23 cellular contexts compared by ENCODE assay signal in the genomic region with DNA sequence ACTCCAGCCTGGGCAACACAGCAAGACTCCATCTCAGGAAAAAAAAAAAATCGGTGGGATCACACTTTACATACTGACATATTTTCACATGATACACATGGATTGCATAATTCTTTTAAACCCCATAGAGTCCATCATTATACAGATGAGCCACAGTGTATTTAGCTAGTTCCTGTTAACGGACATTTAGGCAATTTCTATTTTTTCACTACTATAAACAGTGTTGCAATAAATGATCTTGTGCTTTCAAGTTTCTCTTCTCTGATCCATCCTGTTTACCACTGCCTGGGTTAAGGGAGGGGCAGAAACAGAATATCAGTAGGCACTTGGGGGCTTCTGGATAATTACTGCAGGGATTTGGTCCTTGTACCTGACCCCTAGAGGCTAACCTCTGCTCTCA. TPM values are rescaled to one million over a fixed set of nuclear protein-coding genes. Genes with fewer than 3 reads are reported as not detected.
DNase-seq lines count a peak whose midpoint lies in the region; ATAC-seq and TF ChIP-seq lines count a peak whose summit lies in the region.
"Had no signal": no experiment of that assay in that cellular context is flagged by ENCODE, and none has a peak within 500 bp of the region (broad histone marks: within the 10 kb centered on the region; RNA-seq: fewer than 3 reads in every experiment).

No MANE protein-coding gene starts in this region.

- H3K27me3 ChIP-seq in right atrium auricular region (no peaks in the 10 kb centered on the region), upper lobe of right lung (no peaks in the 10 kb centered on the region), brain microvascular endothelial cell (replicated peaks) (no peaks in the 10 kb centered on the region)
- H3K27me3 ChIP-seq: adrenal gland, pancreas, Peyer's patch had no signal

- in situ Hi-C loops in brain microvascular endothelial cell (cut with HindIII; ENCODE audit: low pct_ligation_motif_present, low sequenced_read_pairs) = no loop called here

- POLR2A ChIA-PET in WTC11 (lab: Charles Lee) = no interaction called here

- H3K9me3 ChIP-seq in right atrium auricular region (no peaks in the 10 kb centered on the region), upper lobe of right lung (no peaks in the 10 kb centered on the region)
- H3K9me3 ChIP-seq: adrenal gland, left ventricle myocardium inferior, pancreas, Peyer's patch, SK-N-SH had no signal

- intact Hi-C loops in left ventricle myocardium superior (cut with micrococcal nuclease) = no loop called here
- intact Hi-C loops in upper lobe of right lung (cut with DNase I) = no loop called here

- H3K27me3 Mint-ChIP-seq in WTC11 (ENCODE audit: low read depth) = no peaks in the 10 kb centered on the region
- H3K27me3 Mint-ChIP-seq: activated CD4-positive, alpha-beta T cell treated with anti-CD3 and anti-CD28 coated beads, Interleukin-2, amount 10 ng/mL, durations not matched to agents 24 days and 14 days; CD4-positive, CD25-positive, alpha-beta regulatory T cell had no signal

- no peaks in the 10 kb centered on the region for H3K9me3 Mint-ChIP-seq in WTC11
- H3K9me3 Mint-ChIP-seq: activated CD4-positive, alpha-beta T cell treated with anti-CD3 and anti-CD28 coated beads, Interleukin-2, amount 10 ng/mL, durations not matched to agents 24 days and 14 days; CD4-positive, CD25-positive, alpha-beta regulatory T cell; H9 had no signal

- H3K4me1 ChIP-seq in right atrium auricular region (no peaks in the 10 kb centered on the region), upper lobe of right lung (peaks cover 10% of the 10 kb centered on the region)
- H3K4me1 ChIP-seq: pancreas had no signal

- TF ChIP-seq CTCF in right atrium auricular region (IDR thresholded peaks at IDR 0.05) = no peak
- TF ChIP-seq CTCF in WTC11 (IDR thresholded peaks at IDR 0.05) = no peak
- TF ChIP-seq CTCF in upper lobe of right lung (IDR thresholded peaks at IDR 0.05) = no peak
- TF ChIP-seq CTCF in brain microvascular endothelial cell (IDR thresholded peaks at IDR 0.05; ENCODE audit: low read depth, low read length, missing control alignments) = no peak

- H3K4me3 ChIP-seq in right atrium auricular region = no peak overlapping the region
- no peak overlapping the region for H3K4me3 ChIP-seq in upper lobe of right lung
- no peak overlapping the region for H3K4me3 ChIP-seq in brain microvascular endothelial cell (ENCODE audit: low read depth, low read length)
- H3K4me3 ChIP-seq: adrenal gland, left ventricle myocardium inferior, pancreas, Peyer's patch had no signal

- H3K4me1 Mint-ChIP-seq in WTC11 = peaks cover 22% of the 10 kb centered on the region
- H3K4me1 Mint-ChIP-seq: CD4-positive, CD25-positive, alpha-beta regulatory T cell had no signal

- no peak overlapping the region for H3K4me3 Mint-ChIP-seq in WTC11
- H3K4me3 Mint-ChIP-seq: activated CD4-positive, alpha-beta T cell treated with anti-CD3 and anti-CD28 coated beads, Interleukin-2, amount 10 ng/mL, durations not matched to agents 24 days and 14 days; CD4-positive, CD25-positive, alpha-beta regulatory T cell; H9 had no signal

- DNase-seq in left ventricle myocardium superior = no peak
- no peak for DNase-seq in right atrium auricular region (ENCODE audit: low spot score)
- no peak for DNase-seq in WTC11 (ENCODE audit: low spot score)
- DNase-seq in medulla oblongata (ENCODE audit: extremely low spot score) = peak; percentile 48
- no peak for DNase-seq in upper lobe of right lung
- DNase-seq in stimulated activated CD8-positive, alpha-beta memory T cell treated with anti-CD3 and anti-CD28 coated beads, Interleukin-4, amount 100 ng/mL, for 48 hours = no peak
- DNase-seq in brain microvascular endothelial cell = no peak
- DNase-seq in HPDE6-E6E7 (ENCODE audit: extremely low spot score) = no peak
- DNase-seq: activated CD4-positive, alpha-beta T cell treated with anti-CD3 and anti-CD28 coated beads, Interleukin-2, amount 10 ng/mL, durations not matched to agents 24 days and 14 days; activated gamma-delta T cell treated with Interleukin-2 at 50 U/mL for 16 hours; CD4-positive, CD25-positive, alpha-beta regulatory T cell; central memory CD4-positive, alpha-beta T cell; DMS 273 treated with DMSO at 0.1 percent for 48 hours; erythroblast; GDM1; H9; left ventricle myocardium inferior; NCI-H1436; NCI-H774; pancreas; Peyer's patch; SK-N-SH had no signal

- ATAC-seq in left ventricle myocardium superior (peak; percentile 15), WTC11 (no peak), upper lobe of right lung (peak; percentile 67)

- no peaks in the 10 kb centered on the region for H3K36me3 Mint-ChIP-seq in WTC11
- H3K36me3 Mint-ChIP-seq: CD4-positive, CD25-positive, alpha-beta regulatory T cell had no signal

- H3K36me3 ChIP-seq in right atrium auricular region (no peaks in the 10 kb centered on the region), upper lobe of right lung (no peaks in the 10 kb centered on the region), brain microvascular endothelial cell (replicated peaks) (no peaks in the 10 kb centered on the region)
- H3K36me3 ChIP-seq: adrenal gland, left ventricle myocardium inferior, pancreas, Peyer's patch had no signal

- H3K27ac Mint-ChIP-seq in WTC11 = 0 out of 2 replicates have a peak overlapping the region, but pooled peaks have one; percentile 45
- H3K27ac Mint-ChIP-seq: activated CD4-positive, alpha-beta T cell treated with anti-CD3 and anti-CD28 coated beads, Interleukin-2, amount 10 ng/mL, durations not matched to agents 24 days and 14 days; CD4-positive, CD25-positive, alpha-beta regulatory T cell; H9 had no signal

- CTCF ChIA-PET in WTC11 (lab: Charles Lee) = no interaction called here

- H3K27ac ChIP-seq in right atrium auricular region (no peak overlapping the region), upper lobe of right lung (no peak overlapping the region), brain microvascular endothelial cell (no peak overlapping the region)
- H3K27ac ChIP-seq: left ventricle myocardium inferior, Peyer's patch had no signal

TF ChIP-seq in WTC11, 78 proteins besides CTCF, POLR2A, EP300 and RAD21:
- TF ChIP-seq ZNF232 (CRISPR knock-in tag; IDR thresholded peaks at IDR 0.05) (no peak), ZNF263 (CRISPR knock-in tag; IDR thresholded peaks at IDR 0.05; ENCODE audit: low read depth) (no peak)

RNA-seq across cellular contexts. Expression of a gene that starts 43.4 kb away (rescaled TPM):
- total RNA-seq in left ventricle myocardium superior (10.9 TPM), right atrium auricular region (10 to 100 TPM; 11.3 to 14.0 TPM), WTC11 (2021) (38.2 to 40.1 TPM (median 39.6 TPM) in 3 replicates), upper lobe of right lung (44.2 TPM)

RNA-seq across cellular contexts. Expression of a gene that starts 48.0 kb away (rescaled TPM):
- total RNA-seq in left ventricle myocardium superior (12.8 TPM), right atrium auricular region (10 to 100 TPM in 1 of 2 donors, 1 to 10 TPM in 1; 7.8 to 11.1 TPM), WTC11 (2021) (14.5 to 18.8 TPM (median 17.8 TPM) in 3 replicates), upper lobe of right lung (11.6 TPM)

RNA-seq across cellular contexts. Expression of a gene that starts 48.1 kb away (rescaled TPM):
- total RNA-seq in left ventricle myocardium superior (201 TPM), right atrium auricular region (100 to 1,000 TPM; 271 to 345 TPM), WTC11 (2021) (317 to 377 TPM (median 325 TPM) in 3 replicates), upper lobe of right lung (71.1 TPM)
